9 cellular contexts compared by ENCODE assay signal in genomic region chr1:83583351-83584014, GRCh38.
DNase-seq lines count a peak whose midpoint lies in the region; ATAC-seq and TF ChIP-seq lines count a peak whose summit lies in the region.
"Had no signal": no experiment of that assay in that cellular context is flagged by ENCODE, and none has a peak within 500 bp of the region (broad histone marks: within the 10 kb centered on the region; RNA-seq: fewer than 3 reads in every experiment).

No MANE protein-coding gene starts in this region.

- DNase-seq in Ammon's horn (ENCODE audit: low spot score) (peak; percentile 45), SHP77 treated with DMSO at 0.1 percent for 48 hours (lab: John Stamatoyannopoulos, UW) (peak; percentile 68), fibroblast of mammary gland (ENCODE audit: low read depth) (peak; percentile 10), mesenteric fat pad (ENCODE audit: low spot score) (no peak)
- DNase-seq: NCI-H187 treated with DMSO at 0.1 percent for 48 hours had no signal

- H3K4me3 ChIP-seq in fibroblast of mammary gland (ENCODE audit: control insufficient read depth, low read depth, low read length): no peak overlapping the region

- ATAC-seq in GM18870 (IDR thresholded peaks at IDR 0.05; ENCODE audit: unreplicated experiment) (peak; percentile 68), GM18909 (IDR thresholded peaks at IDR 0.05; ENCODE audit: poor library complexity, unreplicated experiment) (no peak), HG02970 (IDR thresholded peaks at IDR 0.05; ENCODE audit: low FRiP score, unreplicated experiment) (no peak), GM21737 (IDR thresholded peaks at IDR 0.05; ENCODE audit: unreplicated experiment) (no peak)

- peak; percentile 24 for TF ChIP-seq CTCF in fibroblast of mammary gland (conservative IDR thresholded peaks at IDR 0.05; ENCODE audit: control insufficient read depth, insufficient read depth, low read depth, low read length)
